1 cellular context compared by ENCODE assay signal in the genomic region with DNA sequence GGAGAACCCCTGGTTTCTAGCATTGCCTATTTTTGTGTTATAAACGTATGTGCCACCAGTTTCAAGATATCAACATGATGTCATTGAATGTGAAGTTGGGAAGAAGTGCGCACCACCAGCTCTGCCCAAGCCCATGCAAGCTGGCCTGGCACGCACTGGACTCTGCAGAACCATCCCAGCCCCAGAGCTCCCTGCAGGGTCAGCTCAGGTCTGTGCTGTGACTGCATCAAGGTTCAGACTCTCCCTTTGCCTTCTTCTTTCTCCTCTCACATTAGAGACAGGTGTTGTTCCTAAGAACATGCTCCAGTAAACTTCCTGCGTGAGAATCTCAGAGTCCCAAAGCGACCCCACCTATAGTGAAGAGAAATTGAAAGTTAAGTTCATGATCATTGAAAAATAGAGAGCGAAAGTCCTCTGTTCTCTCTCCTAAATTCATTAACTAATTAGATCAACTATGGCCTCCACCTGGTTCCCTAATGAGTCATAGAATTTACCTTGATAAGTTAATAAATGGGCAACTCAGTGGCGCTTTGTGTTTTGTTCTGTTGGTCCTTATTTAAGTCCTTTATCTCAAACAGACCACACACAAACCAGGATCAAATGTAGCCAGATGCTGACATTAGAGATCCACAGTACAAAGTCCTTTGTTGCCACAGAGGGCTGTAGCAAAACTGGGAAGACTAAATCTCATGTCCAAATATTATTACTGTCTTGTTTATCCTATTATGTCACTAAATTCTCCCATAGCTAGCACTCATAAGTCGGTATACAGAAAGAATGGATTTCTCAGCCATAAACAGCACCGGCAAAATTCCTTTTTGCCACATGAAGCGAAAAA.
TF ChIP-seq lines count a peak whose summit lies in the region.

No MANE protein-coding gene starts in this region.

TF ChIP-seq in GM23338, 12 proteins besides CTCF, POLR2A, EP300 and RAD21 (continued from another document):
- TF ChIP-seq, protein P1, sequence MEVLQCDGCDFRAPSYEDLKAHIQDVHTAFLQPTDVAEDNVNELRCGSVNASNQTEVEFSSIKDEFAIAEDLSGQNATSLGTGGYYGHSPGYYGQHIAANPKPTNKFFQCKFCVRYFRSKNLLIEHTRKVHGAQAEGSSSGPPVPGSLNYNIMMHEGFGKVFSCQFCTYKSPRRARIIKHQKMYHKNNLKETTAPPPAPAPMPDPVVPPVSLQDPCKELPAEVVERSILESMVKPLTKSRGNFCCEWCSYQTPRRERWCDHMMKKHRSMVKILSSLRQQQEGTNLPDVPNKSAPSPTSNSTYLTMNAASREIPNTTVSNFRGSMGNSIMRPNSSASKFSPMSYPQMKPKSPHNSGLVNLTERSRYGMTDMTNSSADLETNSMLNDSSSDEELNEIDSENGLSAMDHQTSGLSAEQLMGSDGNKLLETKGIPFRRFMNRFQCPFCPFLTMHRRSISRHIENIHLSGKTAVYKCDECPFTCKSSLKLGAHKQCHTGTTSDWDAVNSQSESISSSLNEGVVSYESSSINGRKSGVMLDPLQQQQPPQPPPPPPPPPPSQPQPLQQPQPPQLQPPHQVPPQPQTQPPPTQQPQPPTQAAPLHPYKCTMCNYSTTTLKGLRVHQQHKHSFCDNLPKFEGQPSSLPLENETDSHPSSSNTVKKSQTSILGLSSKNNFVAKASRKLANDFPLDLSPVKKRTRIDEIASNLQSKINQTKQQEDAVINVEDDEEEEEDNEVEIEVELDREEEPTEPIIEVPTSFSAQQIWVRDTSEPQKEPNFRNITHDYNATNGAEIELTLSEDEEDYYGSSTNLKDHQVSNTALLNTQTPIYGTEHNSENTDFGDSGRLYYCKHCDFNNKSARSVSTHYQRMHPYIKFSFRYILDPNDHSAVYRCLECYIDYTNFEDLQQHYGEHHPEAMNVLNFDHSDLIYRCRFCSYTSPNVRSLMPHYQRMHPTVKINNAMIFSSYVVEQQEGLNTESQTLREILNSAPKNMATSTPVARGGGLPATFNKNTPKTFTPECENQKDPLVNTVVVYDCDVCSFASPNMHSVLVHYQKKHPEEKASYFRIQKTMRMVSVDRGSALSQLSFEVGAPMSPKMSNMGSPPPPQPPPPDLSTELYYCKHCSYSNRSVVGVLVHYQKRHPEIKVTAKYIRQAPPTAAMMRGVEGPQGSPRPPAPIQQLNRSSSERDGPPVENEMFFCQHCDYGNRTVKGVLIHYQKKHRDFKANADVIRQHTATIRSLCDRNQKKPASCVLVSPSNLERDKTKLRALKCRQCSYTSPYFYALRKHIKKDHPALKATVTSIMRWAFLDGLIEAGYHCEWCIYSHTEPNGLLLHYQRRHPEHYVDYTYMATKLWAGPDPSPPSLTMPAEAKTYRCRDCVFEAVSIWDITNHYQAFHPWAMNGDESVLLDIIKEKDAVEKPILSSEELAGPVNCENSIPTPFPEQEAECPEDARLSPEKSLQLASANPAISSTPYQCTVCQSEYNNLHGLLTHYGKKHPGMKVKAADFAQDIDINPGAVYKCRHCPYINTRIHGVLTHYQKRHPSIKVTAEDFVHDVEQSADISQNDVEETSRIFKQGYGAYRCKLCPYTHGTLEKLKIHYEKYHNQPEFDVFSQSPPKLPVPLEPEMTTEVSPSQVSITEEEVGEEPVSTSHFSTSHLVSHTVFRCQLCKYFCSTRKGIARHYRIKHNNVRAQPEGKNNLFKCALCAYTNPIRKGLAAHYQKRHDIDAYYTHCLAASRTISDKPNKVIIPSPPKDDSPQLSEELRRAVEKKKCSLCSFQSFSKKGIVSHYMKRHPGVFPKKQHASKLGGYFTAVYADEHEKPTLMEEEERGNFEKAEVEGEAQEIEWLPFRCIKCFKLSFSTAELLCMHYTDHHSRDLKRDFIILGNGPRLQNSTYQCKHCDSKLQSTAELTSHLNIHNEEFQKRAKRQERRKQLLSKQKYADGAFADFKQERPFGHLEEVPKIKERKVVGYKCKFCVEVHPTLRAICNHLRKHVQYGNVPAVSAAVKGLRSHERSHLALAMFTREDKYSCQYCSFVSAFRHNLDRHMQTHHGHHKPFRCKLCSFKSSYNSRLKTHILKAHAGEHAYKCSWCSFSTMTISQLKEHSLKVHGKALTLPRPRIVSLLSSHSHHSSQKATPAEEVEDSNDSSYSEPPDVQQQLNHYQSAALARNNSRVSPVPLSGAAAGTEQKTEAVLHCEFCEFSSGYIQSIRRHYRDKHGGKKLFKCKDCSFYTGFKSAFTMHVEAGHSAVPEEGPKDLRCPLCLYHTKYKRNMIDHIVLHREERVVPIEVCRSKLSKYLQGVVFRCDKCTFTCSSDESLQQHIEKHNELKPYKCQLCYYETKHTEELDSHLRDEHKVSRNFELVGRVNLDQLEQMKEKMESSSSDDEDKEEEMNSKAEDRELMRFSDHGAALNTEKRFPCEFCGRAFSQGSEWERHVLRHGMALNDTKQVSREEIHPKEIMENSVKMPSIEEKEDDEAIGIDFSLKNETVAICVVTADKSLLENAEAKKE (CRISPR knock-in tag; IDR thresholded peaks at IDR 0.05) = no peak
- no peak for TF ChIP-seq NANOG (IDR thresholded peaks at IDR 0.05; ENCODE audit: borderline replicate concordance)
- no peak for TF ChIP-seq ZNF331 (CRISPR knock-in tag; IDR thresholded peaks at IDR 0.05; ENCODE audit: low read depth)
- no peak for TF ChIP-seq ZNF114 (CRISPR knock-in tag; IDR thresholded peaks at IDR 0.05)
- TF ChIP-seq, protein P2, sequence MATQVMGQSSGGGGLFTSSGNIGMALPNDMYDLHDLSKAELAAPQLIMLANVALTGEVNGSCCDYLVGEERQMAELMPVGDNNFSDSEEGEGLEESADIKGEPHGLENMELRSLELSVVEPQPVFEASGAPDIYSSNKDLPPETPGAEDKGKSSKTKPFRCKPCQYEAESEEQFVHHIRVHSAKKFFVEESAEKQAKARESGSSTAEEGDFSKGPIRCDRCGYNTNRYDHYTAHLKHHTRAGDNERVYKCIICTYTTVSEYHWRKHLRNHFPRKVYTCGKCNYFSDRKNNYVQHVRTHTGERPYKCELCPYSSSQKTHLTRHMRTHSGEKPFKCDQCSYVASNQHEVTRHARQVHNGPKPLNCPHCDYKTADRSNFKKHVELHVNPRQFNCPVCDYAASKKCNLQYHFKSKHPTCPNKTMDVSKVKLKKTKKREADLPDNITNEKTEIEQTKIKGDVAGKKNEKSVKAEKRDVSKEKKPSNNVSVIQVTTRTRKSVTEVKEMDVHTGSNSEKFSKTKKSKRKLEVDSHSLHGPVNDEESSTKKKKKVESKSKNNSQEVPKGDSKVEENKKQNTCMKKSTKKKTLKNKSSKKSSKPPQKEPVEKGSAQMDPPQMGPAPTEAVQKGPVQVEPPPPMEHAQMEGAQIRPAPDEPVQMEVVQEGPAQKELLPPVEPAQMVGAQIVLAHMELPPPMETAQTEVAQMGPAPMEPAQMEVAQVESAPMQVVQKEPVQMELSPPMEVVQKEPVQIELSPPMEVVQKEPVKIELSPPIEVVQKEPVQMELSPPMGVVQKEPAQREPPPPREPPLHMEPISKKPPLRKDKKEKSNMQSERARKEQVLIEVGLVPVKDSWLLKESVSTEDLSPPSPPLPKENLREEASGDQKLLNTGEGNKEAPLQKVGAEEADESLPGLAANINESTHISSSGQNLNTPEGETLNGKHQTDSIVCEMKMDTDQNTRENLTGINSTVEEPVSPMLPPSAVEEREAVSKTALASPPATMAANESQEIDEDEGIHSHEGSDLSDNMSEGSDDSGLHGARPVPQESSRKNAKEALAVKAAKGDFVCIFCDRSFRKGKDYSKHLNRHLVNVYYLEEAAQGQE (IDR thresholded peaks at IDR 0.05; ENCODE audit: unreplicated experiment) = no peak
- TF ChIP-seq EZH2phosphoT487 (IDR thresholded peaks at IDR 0.05; ENCODE audit: unreplicated experiment) = no peak
- TF ChIP-seq, protein P3, sequence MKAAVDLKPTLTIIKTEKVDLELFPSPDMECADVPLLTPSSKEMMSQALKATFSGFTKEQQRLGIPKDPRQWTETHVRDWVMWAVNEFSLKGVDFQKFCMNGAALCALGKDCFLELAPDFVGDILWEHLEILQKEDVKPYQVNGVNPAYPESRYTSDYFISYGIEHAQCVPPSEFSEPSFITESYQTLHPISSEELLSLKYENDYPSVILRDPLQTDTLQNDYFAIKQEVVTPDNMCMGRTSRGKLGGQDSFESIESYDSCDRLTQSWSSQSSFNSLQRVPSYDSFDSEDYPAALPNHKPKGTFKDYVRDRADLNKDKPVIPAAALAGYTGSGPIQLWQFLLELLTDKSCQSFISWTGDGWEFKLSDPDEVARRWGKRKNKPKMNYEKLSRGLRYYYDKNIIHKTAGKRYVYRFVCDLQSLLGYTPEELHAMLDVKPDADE (IDR thresholded peaks at IDR 0.05) = no peak
- TF ChIP-seq STAT1 (IDR thresholded peaks at IDR 0.05; ENCODE audit: unreplicated experiment) = no peak
- TF ChIP-seq JUNB (IDR thresholded peaks at IDR 0.05; ENCODE audit: unreplicated experiment) = no peak
- no peak for TF ChIP-seq CREB1 (CRISPR knock-in tag; IDR thresholded peaks at IDR 0.05; ENCODE audit: low read depth)
- no peak for TF ChIP-seq POLR2AphosphoS5 (IDR thresholded peaks at IDR 0.05; ENCODE audit: low read depth)
TF ChIP-seq in GM23338: peak in this region for 0.
